ENCODE assay signal across 8 cellular contexts in genomic region chr12:69570545-69571399, GRCh38. TPM values are rescaled to one million over a fixed set of nuclear protein-coding genes. Genes with fewer than 3 reads are reported as not detected.
A peak's percentile ranks its signal among the peaks of the same experiment; 100 is the strongest.
DNase-seq lines count a peak whose midpoint lies in the region; ATAC-seq lines count a peak whose summit lies in the region.

No MANE protein-coding gene starts in this region.

- H3K27ac ChIP-seq in mesenchymal stem cell (ENCODE audit: low read length, poor library complexity, severe bottlenecking), result no peak overlapping the region

- peak; percentile 84 for ATAC-seq in HG02852 (IDR thresholded peaks at IDR 0.05; ENCODE audit: unreplicated experiment)
- ATAC-seq in stimulated activated effector memory CD8-positive, alpha-beta T cell treated with anti-CD3 and anti-CD28 coated beads, Interleukin-12 subunit alpha, Interleukin-12 subunit beta, amount 100 ng/mL, for 72 hours, result peak; percentile 64

- H3K4me3 Mint-ChIP-seq in stimulated activated effector memory CD8-positive, alpha-beta T cell treated with anti-CD3 and anti-CD28 coated beads, Interleukin-12 subunit alpha, Interleukin-12 subunit beta, amount 100 ng/mL, for 72 hours, result no peak overlapping the region

- no peak overlapping the region for H3K9ac ChIP-seq in mesenchymal stem cell (ENCODE audit: low read length)

- peaks cover 13 to 76% of the 10 kb centered on the region in 2 experiments for H3K36me3 ChIP-seq in mesenchymal stem cell (ENCODE audit: control insufficient read depth in 1 of 2, insufficient read depth in 2 of 2, low read depth in 1 of 2, low read length in 2 of 2)

- H2AFZ ChIP-seq in mesenchymal stem cell (ENCODE audit: low read depth, low read length), result no peak overlapping the region

- no peak overlapping the region for H3K14ac ChIP-seq in mesenchymal stem cell (ENCODE audit: low read length in 2 of 2)

- 50% methylated on average over 4 of the region's 6 CpGs for WGBS in mesenchymal stem cell

- peaks cover 69% of the 10 kb centered on the region for H3K36me3 Mint-ChIP-seq in stimulated activated effector memory CD8-positive, alpha-beta T cell treated with anti-CD3 and anti-CD28 coated beads, Interleukin-12 subunit alpha, Interleukin-12 subunit beta, amount 100 ng/mL, for 72 hours

- H2AK5ac ChIP-seq in mesenchymal stem cell (ENCODE audit: low read length, severe bottlenecking), result no peak overlapping the region

- no peaks in the 10 kb centered on the region for H3K4me1 Mint-ChIP-seq in stimulated activated effector memory CD8-positive, alpha-beta T cell treated with anti-CD3 and anti-CD28 coated beads, Interleukin-12 subunit alpha, Interleukin-12 subunit beta, amount 100 ng/mL, for 72 hours

- H2BK15ac ChIP-seq in mesenchymal stem cell (ENCODE audit: low read depth, poor library complexity, severe bottlenecking), result no peak overlapping the region

- peak; percentile 33 for DNase-seq in activated CD4-positive, CD25-positive, alpha-beta regulatory T cell treated with anti-CD3 and anti-CD28 coated beads, Interleukin-2, amount 50 U/mL, for 16 hours (ENCODE audit: low read depth, low spot score)
- no peak for DNase-seq in activated CD4-positive, CD25-positive, alpha-beta regulatory T cell treated with anti-CD3 and anti-CD28 coated beads, Interleukin-2, amount 50 U/mL, for 72 hours
- DNase-seq in NCI-H2171 treated with DMSO at 0.1 percent for 48 hours (lab: John Stamatoyannopoulos, UW) (peak; percentile 60), mesenchymal stem cell (peak; percentile 74)
- DNase-seq in activated CD4-positive, alpha-beta T cell treated with anti-CD3 and anti-CD28 coated beads for 4 hours, result peak; percentile 53 to 68
- peak; percentile 51 for DNase-seq in effector CD4-positive, alpha-beta T cell
- peak; percentile 24 to 60 for DNase-seq in stimulated activated effector memory CD8-positive, alpha-beta T cell treated with anti-CD3 and anti-CD28 coated beads, Interleukin-12 subunit alpha, Interleukin-12 subunit beta, amount 100 ng/mL, for 72 hours (ENCODE audit: low spot score in 2 of 2)

- no peak overlapping the region for H4K8ac ChIP-seq in mesenchymal stem cell (ENCODE audit: low read length)

- H4K91ac ChIP-seq in mesenchymal stem cell (ENCODE audit: low read length), result no peak overlapping the region

- no peak overlapping the region for H3K4ac ChIP-seq in mesenchymal stem cell (ENCODE audit: low read depth in 1 of 2, low read length in 2 of 2)

- H3K23ac ChIP-seq in mesenchymal stem cell (ENCODE audit: low read length in 2 of 2), result no peak overlapping the region

- no peak overlapping the region for H3K27ac Mint-ChIP-seq in stimulated activated effector memory CD8-positive, alpha-beta T cell treated with anti-CD3 and anti-CD28 coated beads, Interleukin-12 subunit alpha, Interleukin-12 subunit beta, amount 100 ng/mL, for 72 hours

- no peak overlapping the region for H2BK5ac ChIP-seq in mesenchymal stem cell (ENCODE audit: low read depth, low read length, poor library complexity, severe bottlenecking)

- no peak overlapping the region for H3K4me2 ChIP-seq in mesenchymal stem cell (ENCODE audit: low read length, poor library complexity, severe bottlenecking)

- H3K9me3 ChIP-seq in mesenchymal stem cell (ENCODE audit: control insufficient read depth, low read length), result no peaks in the 10 kb centered on the region

- no peaks in the 10 kb centered on the region for H3K27me3 ChIP-seq in mesenchymal stem cell (ENCODE audit: control insufficient read depth in 1 of 2, insufficient read depth in 1 of 2, low read length in 2 of 2)

- no peak overlapping the region for H2BK120ac ChIP-seq in mesenchymal stem cell (ENCODE audit: low read depth, low read length)

- H3K4me3 ChIP-seq in mesenchymal stem cell (ENCODE audit: insufficient read depth in 1 of 2, low read depth in 1 of 2, low read length in 2 of 2), result no peak overlapping the region

- no peak overlapping the region for H2BK12ac ChIP-seq in mesenchymal stem cell (ENCODE audit: low read length in 2 of 2)

- H3K79me1 ChIP-seq in mesenchymal stem cell (replicated peaks; ENCODE audit: low read length, poor library complexity, severe bottlenecking), result peaks cover 10% of the 10 kb centered on the region

- H3K18ac ChIP-seq in mesenchymal stem cell (ENCODE audit: low read depth in 1 of 2, low read length in 2 of 2), result no peak overlapping the region

- no peaks in the 10 kb centered on the region for H3K9me3 Mint-ChIP-seq in stimulated activated effector memory CD8-positive, alpha-beta T cell treated with anti-CD3 and anti-CD28 coated beads, Interleukin-12 subunit alpha, Interleukin-12 subunit beta, amount 100 ng/mL, for 72 hours

- peaks cover 1% of the 10 kb centered on the region for H3K4me1 ChIP-seq in mesenchymal stem cell (ENCODE audit: control insufficient read depth, insufficient read depth, low read depth, low read length)

RNA-seq across cellular contexts. Expression of gene CCT2, which starts 14.5 kb away (rescaled TPM):
- 186 TPM for polyA plus RNA-seq in mesenchymal stem cell (2013, experiment 1 of 2)
- 194 TPM for polyA plus RNA-seq in mesenchymal stem cell (2013, experiment 2 of 2)

RNA-seq across cellular contexts. Expression of gene LRRC10, which starts 39.9 kb away (rescaled TPM):
- polyA plus RNA-seq in mesenchymal stem cell (2013, experiment 1 of 2), result not detected
- not detected for polyA plus RNA-seq in mesenchymal stem cell (2013, experiment 2 of 2)
